In the genomic region with DNA sequence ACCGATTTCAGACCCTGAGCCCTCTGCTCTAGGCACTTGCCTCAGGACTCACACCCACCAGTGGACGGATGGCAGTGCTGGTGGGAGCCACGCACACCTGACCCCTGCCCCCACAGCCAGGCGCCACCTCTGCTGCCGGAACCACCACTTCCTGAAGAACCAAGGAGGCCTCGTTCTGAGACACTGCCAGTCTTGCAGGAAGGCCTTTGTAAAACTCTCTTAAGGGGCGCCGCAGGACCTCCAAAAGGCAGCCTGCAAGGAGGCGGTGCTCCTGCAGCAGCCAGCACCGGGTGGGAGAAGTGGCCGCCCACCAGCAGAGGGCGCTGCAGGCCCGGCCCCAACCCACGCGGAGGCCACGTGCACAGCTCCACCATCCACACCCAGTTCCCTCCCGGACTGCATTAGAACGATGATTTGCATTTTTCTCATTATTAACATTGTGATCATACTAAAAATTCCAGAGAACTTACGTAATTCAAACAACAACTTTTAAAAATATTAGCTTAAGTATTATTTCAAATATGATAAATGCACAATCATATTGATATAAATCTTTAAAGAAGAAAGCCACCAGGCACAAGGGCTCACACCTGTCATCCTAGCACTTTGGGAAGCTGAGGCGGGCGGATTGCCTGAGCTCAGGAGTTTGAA, we compare ENCODE assay signal across 1 cellular context.
TF ChIP-seq lines count a peak whose summit lies in the region.

No MANE protein-coding gene starts in this region.

TF ChIP-seq in WTC11, 78 proteins besides CTCF, POLR2A, EP300 and RAD21 (continued from another document):
- TF ChIP-seq, protein P1, sequence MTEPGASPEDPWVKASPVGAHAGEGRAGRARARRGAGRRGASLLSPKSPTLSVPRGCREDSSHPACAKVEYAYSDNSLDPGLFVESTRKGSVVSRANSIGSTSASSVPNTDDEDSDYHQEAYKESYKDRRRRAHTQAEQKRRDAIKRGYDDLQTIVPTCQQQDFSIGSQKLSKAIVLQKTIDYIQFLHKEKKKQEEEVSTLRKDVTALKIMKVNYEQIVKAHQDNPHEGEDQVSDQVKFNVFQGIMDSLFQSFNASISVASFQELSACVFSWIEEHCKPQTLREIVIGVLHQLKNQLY (CRISPR knock-in tag; IDR thresholded peaks at IDR 0.05), result 0 out of 2 replicates have a peak, but pooled peaks have one; percentile 66
- TF ChIP-seq SOX15 (CRISPR knock-in tag; IDR thresholded peaks at IDR 0.05) (no peak), RELA (CRISPR knock-in tag; IDR thresholded peaks at IDR 0.05; ENCODE audit: borderline replicate concordance) (0 out of 2 replicates have a peak, but pooled peaks have one; percentile 41), NFYB (CRISPR knock-in tag; conservative IDR thresholded peaks at IDR 0.05; ENCODE audit: low read depth) (0 out of 2 replicates have a peak, but pooled peaks have one; percentile 25), TEAD1 (CRISPR knock-in tag; IDR thresholded peaks at IDR 0.05) (peak; percentile 96), HMGA2 (CRISPR knock-in tag; IDR thresholded peaks at IDR 0.05) (no peak), SP1 (CRISPR knock-in tag; conservative IDR thresholded peaks at IDR 0.05) (peak; percentile 64), MYBL2 (CRISPR knock-in tag; IDR thresholded peaks at IDR 0.05) (peak; percentile 76), ETV6 (CRISPR knock-in tag; IDR thresholded peaks at IDR 0.05) (peak; percentile 83), GRHL2 (CRISPR knock-in tag; IDR thresholded peaks at IDR 0.05; ENCODE audit: insufficient replicate concordance, severe bottlenecking) (no peak), ZNF671 (CRISPR knock-in tag; IDR thresholded peaks at IDR 0.05) (no peak), ELF4 (CRISPR knock-in tag; IDR thresholded peaks at IDR 0.05; ENCODE audit: low read depth) (0 out of 2 replicates have a peak, but pooled peaks have one; percentile 56), TEAD4 (CRISPR knock-in tag; IDR thresholded peaks at IDR 0.05) (0 out of 2 replicates have a peak, but pooled peaks have one; percentile 64), FOXK1 (CRISPR knock-in tag; IDR thresholded peaks at IDR 0.05) (peak; percentile 81), ZNF232 (CRISPR knock-in tag; IDR thresholded peaks at IDR 0.05) (peak; percentile 95), NFE2L1 (CRISPR knock-in tag; IDR thresholded peaks at IDR 0.05) (peak; percentile 90), JUN (CRISPR knock-in tag; IDR thresholded peaks at IDR 0.05) (peak; percentile 74; the same call in 1 of the 2 replicates), RORB (CRISPR knock-in tag; IDR thresholded peaks at IDR 0.05) (no peak), SMAD4 (CRISPR knock-in tag; IDR thresholded peaks at IDR 0.05) (peak; percentile 83; the same call in 1 of the 2 replicates), CREB1 (CRISPR knock-in tag; IDR thresholded peaks at IDR 0.05) (peak; percentile 72)
- TF ChIP-seq, protein P2, sequence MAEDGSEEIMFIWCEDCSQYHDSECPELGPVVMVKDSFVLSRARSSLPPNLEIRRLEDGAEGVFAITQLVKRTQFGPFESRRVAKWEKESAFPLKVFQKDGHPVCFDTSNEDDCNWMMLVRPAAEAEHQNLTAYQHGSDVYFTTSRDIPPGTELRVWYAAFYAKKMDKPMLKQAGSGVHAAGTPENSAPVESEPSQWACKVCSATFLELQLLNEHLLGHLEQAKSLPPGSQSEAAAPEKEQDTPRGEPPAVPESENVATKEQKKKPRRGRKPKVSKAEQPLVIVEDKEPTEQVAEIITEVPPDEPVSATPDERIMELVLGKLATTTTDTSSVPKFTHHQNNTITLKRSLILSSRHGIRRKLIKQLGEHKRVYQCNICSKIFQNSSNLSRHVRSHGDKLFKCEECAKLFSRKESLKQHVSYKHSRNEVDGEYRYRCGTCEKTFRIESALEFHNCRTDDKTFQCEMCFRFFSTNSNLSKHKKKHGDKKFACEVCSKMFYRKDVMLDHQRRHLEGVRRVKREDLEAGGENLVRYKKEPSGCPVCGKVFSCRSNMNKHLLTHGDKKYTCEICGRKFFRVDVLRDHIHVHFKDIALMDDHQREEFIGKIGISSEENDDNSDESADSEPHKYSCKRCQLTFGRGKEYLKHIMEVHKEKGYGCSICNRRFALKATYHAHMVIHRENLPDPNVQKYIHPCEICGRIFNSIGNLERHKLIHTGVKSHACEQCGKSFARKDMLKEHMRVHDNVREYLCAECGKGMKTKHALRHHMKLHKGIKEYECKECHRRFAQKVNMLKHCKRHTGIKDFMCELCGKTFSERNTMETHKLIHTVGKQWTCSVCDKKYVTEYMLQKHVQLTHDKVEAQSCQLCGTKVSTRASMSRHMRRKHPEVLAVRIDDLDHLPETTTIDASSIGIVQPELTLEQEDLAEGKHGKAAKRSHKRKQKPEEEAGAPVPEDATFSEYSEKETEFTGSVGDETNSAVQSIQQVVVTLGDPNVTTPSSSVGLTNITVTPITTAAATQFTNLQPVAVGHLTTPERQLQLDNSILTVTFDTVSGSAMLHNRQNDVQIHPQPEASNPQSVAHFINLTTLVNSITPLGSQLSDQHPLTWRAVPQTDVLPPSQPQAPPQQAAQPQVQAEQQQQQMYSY (CRISPR knock-in tag; IDR thresholded peaks at IDR 0.05), result 0 out of 2 replicates have a peak, but pooled peaks have one; percentile 18
- TF ChIP-seq, protein P3, sequence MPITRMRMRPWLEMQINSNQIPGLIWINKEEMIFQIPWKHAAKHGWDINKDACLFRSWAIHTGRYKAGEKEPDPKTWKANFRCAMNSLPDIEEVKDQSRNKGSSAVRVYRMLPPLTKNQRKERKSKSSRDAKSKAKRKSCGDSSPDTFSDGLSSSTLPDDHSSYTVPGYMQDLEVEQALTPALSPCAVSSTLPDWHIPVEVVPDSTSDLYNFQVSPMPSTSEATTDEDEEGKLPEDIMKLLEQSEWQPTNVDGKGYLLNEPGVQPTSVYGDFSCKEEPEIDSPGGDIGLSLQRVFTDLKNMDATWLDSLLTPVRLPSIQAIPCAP (CRISPR knock-in tag; IDR thresholded peaks at IDR 0.05), result peak; percentile 85; the same call in 1 of the 2 replicates
- TF ChIP-seq, protein P4, sequence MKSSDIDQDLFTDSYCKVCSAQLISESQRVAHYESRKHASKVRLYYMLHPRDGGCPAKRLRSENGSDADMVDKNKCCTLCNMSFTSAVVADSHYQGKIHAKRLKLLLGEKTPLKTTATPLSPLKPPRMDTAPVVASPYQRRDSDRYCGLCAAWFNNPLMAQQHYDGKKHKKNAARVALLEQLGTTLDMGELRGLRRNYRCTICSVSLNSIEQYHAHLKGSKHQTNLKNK (CRISPR knock-in tag; IDR thresholded peaks at IDR 0.05), result no peak
- TF ChIP-seq, protein P5, sequence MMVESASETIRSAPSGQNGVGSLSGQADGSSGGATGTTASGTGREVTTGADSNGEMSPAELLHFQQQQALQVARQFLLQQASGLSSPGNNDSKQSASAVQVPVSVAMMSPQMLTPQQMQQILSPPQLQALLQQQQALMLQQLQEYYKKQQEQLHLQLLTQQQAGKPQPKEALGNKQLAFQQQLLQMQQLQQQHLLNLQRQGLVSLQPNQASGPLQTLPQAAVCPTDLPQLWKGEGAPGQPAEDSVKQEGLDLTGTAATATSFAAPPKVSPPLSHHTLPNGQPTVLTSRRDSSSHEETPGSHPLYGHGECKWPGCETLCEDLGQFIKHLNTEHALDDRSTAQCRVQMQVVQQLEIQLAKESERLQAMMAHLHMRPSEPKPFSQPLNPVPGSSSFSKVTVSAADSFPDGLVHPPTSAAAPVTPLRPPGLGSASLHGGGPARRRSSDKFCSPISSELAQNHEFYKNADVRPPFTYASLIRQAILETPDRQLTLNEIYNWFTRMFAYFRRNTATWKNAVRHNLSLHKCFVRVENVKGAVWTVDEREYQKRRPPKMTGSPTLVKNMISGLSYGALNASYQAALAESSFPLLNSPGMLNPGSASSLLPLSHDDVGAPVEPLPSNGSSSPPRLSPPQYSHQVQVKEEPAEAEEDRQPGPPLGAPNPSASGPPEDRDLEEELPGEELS (CRISPR knock-in tag; IDR thresholded peaks at IDR 0.05), result peak; percentile 95
- TF ChIP-seq, protein P6, sequence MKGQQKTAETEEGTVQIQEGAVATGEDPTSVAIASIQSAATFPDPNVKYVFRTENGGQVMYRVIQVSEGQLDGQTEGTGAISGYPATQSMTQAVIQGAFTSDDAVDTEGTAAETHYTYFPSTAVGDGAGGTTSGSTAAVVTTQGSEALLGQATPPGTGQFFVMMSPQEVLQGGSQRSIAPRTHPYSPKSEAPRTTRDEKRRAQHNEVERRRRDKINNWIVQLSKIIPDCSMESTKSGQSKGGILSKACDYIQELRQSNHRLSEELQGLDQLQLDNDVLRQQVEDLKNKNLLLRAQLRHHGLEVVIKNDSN (CRISPR knock-in tag; IDR thresholded peaks at IDR 0.05), result peak; percentile 88
- TF ChIP-seq, protein P7, sequence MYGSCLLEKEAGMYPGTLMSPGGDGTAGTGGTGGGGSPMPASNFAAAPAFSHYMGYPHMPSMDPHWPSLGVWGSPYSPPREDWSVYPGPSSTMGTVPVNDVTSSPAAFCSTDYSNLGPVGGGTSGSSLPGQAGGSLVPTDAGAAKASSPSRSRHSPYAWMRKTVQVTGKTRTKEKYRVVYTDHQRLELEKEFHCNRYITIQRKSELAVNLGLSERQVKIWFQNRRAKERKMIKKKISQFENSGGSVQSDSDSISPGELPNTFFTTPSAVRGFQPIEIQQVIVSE (CRISPR knock-in tag; IDR thresholded peaks at IDR 0.05; ENCODE audit: borderline replicate concordance), result no peak
- TF ChIP-seq, protein P8, sequence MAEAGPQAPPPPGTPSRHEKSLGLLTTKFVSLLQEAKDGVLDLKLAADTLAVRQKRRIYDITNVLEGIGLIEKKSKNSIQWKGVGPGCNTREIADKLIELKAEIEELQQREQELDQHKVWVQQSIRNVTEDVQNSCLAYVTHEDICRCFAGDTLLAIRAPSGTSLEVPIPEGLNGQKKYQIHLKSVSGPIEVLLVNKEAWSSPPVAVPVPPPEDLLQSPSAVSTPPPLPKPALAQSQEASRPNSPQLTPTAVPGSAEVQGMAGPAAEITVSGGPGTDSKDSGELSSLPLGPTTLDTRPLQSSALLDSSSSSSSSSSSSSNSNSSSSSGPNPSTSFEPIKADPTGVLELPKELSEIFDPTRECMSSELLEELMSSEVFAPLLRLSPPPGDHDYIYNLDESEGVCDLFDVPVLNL (CRISPR knock-in tag; IDR thresholded peaks at IDR 0.05; ENCODE audit: borderline replicate concordance, low read depth), result 0 out of 2 replicates have a peak, but pooled peaks have one; percentile 26
- TF ChIP-seq, protein P9, sequence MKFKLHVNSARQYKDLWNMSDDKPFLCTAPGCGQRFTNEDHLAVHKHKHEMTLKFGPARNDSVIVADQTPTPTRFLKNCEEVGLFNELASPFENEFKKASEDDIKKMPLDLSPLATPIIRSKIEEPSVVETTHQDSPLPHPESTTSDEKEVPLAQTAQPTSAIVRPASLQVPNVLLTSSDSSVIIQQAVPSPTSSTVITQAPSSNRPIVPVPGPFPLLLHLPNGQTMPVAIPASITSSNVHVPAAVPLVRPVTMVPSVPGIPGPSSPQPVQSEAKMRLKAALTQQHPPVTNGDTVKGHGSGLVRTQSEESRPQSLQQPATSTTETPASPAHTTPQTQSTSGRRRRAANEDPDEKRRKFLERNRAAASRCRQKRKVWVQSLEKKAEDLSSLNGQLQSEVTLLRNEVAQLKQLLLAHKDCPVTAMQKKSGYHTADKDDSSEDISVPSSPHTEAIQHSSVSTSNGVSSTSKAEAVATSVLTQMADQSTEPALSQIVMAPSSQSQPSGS (CRISPR knock-in tag; IDR thresholded peaks at IDR 0.05; ENCODE audit: borderline replicate concordance, low read depth), result 0 out of 2 replicates have a peak, but pooled peaks have one; percentile 44
- TF ChIP-seq, protein P10, sequence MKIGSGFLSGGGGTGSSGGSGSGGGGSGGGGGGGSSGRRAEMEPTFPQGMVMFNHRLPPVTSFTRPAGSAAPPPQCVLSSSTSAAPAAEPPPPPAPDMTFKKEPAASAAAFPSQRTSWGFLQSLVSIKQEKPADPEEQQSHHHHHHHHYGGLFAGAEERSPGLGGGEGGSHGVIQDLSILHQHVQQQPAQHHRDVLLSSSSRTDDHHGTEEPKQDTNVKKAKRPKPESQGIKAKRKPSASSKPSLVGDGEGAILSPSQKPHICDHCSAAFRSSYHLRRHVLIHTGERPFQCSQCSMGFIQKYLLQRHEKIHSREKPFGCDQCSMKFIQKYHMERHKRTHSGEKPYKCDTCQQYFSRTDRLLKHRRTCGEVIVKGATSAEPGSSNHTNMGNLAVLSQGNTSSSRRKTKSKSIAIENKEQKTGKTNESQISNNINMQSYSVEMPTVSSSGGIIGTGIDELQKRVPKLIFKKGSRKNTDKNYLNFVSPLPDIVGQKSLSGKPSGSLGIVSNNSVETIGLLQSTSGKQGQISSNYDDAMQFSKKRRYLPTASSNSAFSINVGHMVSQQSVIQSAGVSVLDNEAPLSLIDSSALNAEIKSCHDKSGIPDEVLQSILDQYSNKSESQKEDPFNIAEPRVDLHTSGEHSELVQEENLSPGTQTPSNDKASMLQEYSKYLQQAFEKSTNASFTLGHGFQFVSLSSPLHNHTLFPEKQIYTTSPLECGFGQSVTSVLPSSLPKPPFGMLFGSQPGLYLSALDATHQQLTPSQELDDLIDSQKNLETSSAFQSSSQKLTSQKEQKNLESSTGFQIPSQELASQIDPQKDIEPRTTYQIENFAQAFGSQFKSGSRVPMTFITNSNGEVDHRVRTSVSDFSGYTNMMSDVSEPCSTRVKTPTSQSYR (CRISPR knock-in tag; IDR thresholded peaks at IDR 0.05), result peak; percentile 90
- TF ChIP-seq, protein P11, sequence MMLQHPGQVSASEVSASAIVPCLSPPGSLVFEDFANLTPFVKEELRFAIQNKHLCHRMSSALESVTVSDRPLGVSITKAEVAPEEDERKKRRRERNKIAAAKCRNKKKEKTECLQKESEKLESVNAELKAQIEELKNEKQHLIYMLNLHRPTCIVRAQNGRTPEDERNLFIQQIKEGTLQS (CRISPR knock-in tag; conservative IDR thresholded peaks at IDR 0.05), result no peak
- TF ChIP-seq, protein P12, sequence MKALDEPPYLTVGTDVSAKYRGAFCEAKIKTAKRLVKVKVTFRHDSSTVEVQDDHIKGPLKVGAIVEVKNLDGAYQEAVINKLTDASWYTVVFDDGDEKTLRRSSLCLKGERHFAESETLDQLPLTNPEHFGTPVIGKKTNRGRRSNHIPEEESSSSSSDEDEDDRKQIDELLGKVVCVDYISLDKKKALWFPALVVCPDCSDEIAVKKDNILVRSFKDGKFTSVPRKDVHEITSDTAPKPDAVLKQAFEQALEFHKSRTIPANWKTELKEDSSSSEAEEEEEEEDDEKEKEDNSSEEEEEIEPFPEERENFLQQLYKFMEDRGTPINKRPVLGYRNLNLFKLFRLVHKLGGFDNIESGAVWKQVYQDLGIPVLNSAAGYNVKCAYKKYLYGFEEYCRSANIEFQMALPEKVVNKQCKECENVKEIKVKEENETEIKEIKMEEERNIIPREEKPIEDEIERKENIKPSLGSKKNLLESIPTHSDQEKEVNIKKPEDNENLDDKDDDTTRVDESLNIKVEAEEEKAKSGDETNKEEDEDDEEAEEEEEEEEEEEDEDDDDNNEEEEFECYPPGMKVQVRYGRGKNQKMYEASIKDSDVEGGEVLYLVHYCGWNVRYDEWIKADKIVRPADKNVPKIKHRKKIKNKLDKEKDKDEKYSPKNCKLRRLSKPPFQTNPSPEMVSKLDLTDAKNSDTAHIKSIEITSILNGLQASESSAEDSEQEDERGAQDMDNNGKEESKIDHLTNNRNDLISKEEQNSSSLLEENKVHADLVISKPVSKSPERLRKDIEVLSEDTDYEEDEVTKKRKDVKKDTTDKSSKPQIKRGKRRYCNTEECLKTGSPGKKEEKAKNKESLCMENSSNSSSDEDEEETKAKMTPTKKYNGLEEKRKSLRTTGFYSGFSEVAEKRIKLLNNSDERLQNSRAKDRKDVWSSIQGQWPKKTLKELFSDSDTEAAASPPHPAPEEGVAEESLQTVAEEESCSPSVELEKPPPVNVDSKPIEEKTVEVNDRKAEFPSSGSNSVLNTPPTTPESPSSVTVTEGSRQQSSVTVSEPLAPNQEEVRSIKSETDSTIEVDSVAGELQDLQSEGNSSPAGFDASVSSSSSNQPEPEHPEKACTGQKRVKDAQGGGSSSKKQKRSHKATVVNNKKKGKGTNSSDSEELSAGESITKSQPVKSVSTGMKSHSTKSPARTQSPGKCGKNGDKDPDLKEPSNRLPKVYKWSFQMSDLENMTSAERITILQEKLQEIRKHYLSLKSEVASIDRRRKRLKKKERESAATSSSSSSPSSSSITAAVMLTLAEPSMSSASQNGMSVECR (CRISPR knock-in tag; IDR thresholded peaks at IDR 0.05; ENCODE audit: borderline replicate concordance), result peak; percentile 85
